Comparison of ENCODE assay signal across 1 cellular context in genomic region chr1:89034004-89034403, GRCh38. TPM values are rescaled to one million over a fixed set of nuclear protein-coding genes. Genes with fewer than 3 reads are reported as not detected.
"Had no signal": no experiment of that assay in that cellular context is flagged by ENCODE, and none has a peak within 500 bp of the region (broad histone marks: within the 10 kb centered on the region; RNA-seq: fewer than 3 reads in every experiment).

No MANE protein-coding gene starts in this region.

RNA-seq across cellular contexts. Expression of gene GBP3, which starts 11.3 kb away (rescaled TPM):
- total RNA-seq: WTC11 had no signal
